ENCODE assay signal across 24 cellular contexts in genomic region chr19:31535691-31536460, GRCh38.
"Had no signal": no experiment of that assay in that cellular context is flagged by ENCODE, and none has a peak within 500 bp of the region (broad histone marks: within the 10 kb centered on the region; RNA-seq: fewer than 3 reads in every experiment).

No MANE protein-coding gene starts in this region.

- H3K27me3 ChIP-seq: brain microvascular endothelial cell, Peyer's patch had no signal

- H3K4me1 ChIP-seq: Peyer's patch had no signal

- H3K36me3 ChIP-seq: brain microvascular endothelial cell, cardiac muscle cell, Peyer's patch had no signal

- H3K27me3 Mint-ChIP-seq: activated naive CD8-positive, alpha-beta T cell treated with anti-CD3 and anti-CD28 coated beads for 36 hours; activated T-cell treated with anti-CD3 and anti-CD28 coated beads, Interleukin-2, amount 50 U/mL, for 24 hours; IgD-negative memory B cell had no signal

- H3K9me3 ChIP-seq: Peyer's patch had no signal

- H3K36me3 Mint-ChIP-seq: activated naive CD8-positive, alpha-beta T cell treated with anti-CD3 and anti-CD28 coated beads for 36 hours; IgD-negative memory B cell had no signal

- ATAC-seq: activated CD4-positive, CD25-positive, alpha-beta regulatory T cell treated with anti-CD3 and anti-CD28 coated beads, Interleukin-2, amount 50 U/mL, for 24 hours; activated CD8-positive, alpha-beta T cell treated with anti-CD3 and anti-CD28 coated beads for 36 hours had no signal

- DNase-seq: activated CD4-positive, alpha-beta T cell treated with anti-CD3 and anti-CD28 coated beads for 4 hours; activated CD8-positive, alpha-beta T cell treated with anti-CD3 and anti-CD28 coated beads for 36 hours; activated effector memory CD4-positive, alpha-beta T cell treated with anti-CD3 and anti-CD28 coated beads, Interleukin-2, amount 50 U/mL, for 16 hours; activated naive CD4-positive, alpha-beta T cell treated with Interleukin-2 at 50 U/mL for 16 hours; activated naive CD8-positive, alpha-beta T cell treated with anti-CD3 and anti-CD28 coated beads for 36 hours; activated T-cell treated with anti-CD3 and anti-CD28 coated beads, Interleukin-2, amount 50 U/mL, for 24 hours; brain microvascular endothelial cell; KG1; NCI-H1092; NCI-H1417; NCI-H1694; NCI-H2029; NCI-H2107; NCI-H2171 treated with DMSO at 0.1 percent for 48 hours; NCI-H345; NCI-H510A treated with DMSO at 0.1 percent for 48 hours; NCI-H69; Peyer's patch; SHP77 had no signal

- H3K27ac Mint-ChIP-seq: activated CD8-positive, alpha-beta T cell treated with anti-CD3 and anti-CD28 coated beads for 36 hours; activated naive CD8-positive, alpha-beta T cell treated with anti-CD3 and anti-CD28 coated beads for 36 hours; activated T-cell treated with anti-CD3 and anti-CD28 coated beads, Interleukin-2, amount 50 U/mL, for 24 hours; T-helper 1 cell treated with Interleukin-12 subunit alpha and Interleukin-12 subunit beta and Interleukin-4 antibody, amounts not matched to agents 30 μg/mL and 1 μg/mL, for 36 hours had no signal

- H3K27ac ChIP-seq: brain microvascular endothelial cell, cardiac muscle cell, Peyer's patch, RWPE1 had no signal

- H3K4me3 ChIP-seq: cardiac muscle cell, Peyer's patch had no signal

- H3K4me3 Mint-ChIP-seq: activated CD8-positive, alpha-beta T cell treated with anti-CD3 and anti-CD28 coated beads for 36 hours; activated naive CD8-positive, alpha-beta T cell treated with anti-CD3 and anti-CD28 coated beads for 36 hours; activated T-cell treated with anti-CD3 and anti-CD28 coated beads, Interleukin-2, amount 50 U/mL, for 24 hours; IgD-negative memory B cell; T-helper 1 cell treated with Interleukin-12 subunit alpha and Interleukin-12 subunit beta and Interleukin-4 antibody, amounts not matched to agents 30 μg/mL and 1 μg/mL, for 36 hours had no signal

- H3K4me1 Mint-ChIP-seq: activated naive CD8-positive, alpha-beta T cell treated with anti-CD3 and anti-CD28 coated beads for 36 hours; IgD-negative memory B cell had no signal
